ENCODE assay signal across 34 cellular contexts in genomic region chr5:68823301-68823700, GRCh38.
"Had no signal": no experiment of that assay in that cellular context is flagged by ENCODE, and none has a peak within 500 bp of the region (broad histone marks: within the 10 kb centered on the region; RNA-seq: fewer than 3 reads in every experiment).

No MANE protein-coding gene starts in this region.

- H3K36me3 Mint-ChIP-seq: activated naive CD8-positive, alpha-beta T cell had no signal

- H3K9me3 ChIP-seq: colonic mucosa, esophagus squamous epithelium, gastrocnemius medialis, heart left ventricle had no signal

- DNase-seq: activated B cell treated with CpG ODN at 0.5 μM for 24 hours; activated CD4-positive, alpha-beta T cell treated with anti-CD3 and anti-CD28 coated beads for 48 hours; activated CD4-positive, alpha-beta T cell treated with anti-CD3 and anti-CD28 coated beads, Interleukin-2, amount 50 U/mL, for 1 hour; activated CD4-positive, alpha-beta T cell treated with anti-CD3 and anti-CD28 coated beads, Interleukin-2, amount 50 U/mL, for 48 hours; activated CD8-positive, alpha-beta memory T cell treated with anti-CD3 and anti-CD28 coated beads for 24 hours; activated CD8-positive, alpha-beta T cell treated with anti-CD3 and anti-CD28 coated beads for 36 hours; activated effector memory CD4-positive, alpha-beta T cell treated with Interleukin-2 at 50 U/mL for 16 hours; activated gamma-delta T cell treated with Interleukin-2 at 50 U/mL for 16 hours; activated naive CD4-positive, alpha-beta T cell treated with anti-CD3 and anti-CD28 coated beads, Interleukin-2, amount 50 U/mL, for 16 hours; activated naive CD4-positive, alpha-beta T cell treated with Interleukin-2 at 50 U/mL for 16 hours; activated T-cell treated with anti-CD3 and anti-CD28 coated beads, Interleukin-2, amount 50 U/mL, for 4 hours; amniotic stem cell; anterior cingulate cortex; brain microvascular endothelial cell; caudate nucleus; colonic mucosa; dorsolateral prefrontal cortex; effector CD4-positive, alpha-beta T cell; effector memory CD8-positive, alpha-beta T cell; erythroblast; esophagus squamous epithelium; foreskin keratinocyte; gastrocnemius medialis; glutamatergic neuron; heart left ventricle; T-helper 1 cell; T-helper 17 cell; T1000; WERI-Rb-1 had no signal

- H3K4me3 Mint-ChIP-seq: activated B cell treated with CpG ODN at 0.5 μM for 24 hours; activated CD8-positive, alpha-beta T cell treated with anti-CD3 and anti-CD28 coated beads for 36 hours; activated naive CD8-positive, alpha-beta T cell; activated T-cell treated with anti-CD3 and anti-CD28 coated beads, Interleukin-2, amount 50 U/mL, for 4 hours; activated T-helper 17 cell treated with anti-CD3 and anti-CD28 coated beads, Interleukin-2, amount 50 U/mL, for 72 hours; dendritic cell treated with granulocyte-macrophage colony-stimulating factor and Interleukin-4, amounts not matched to agents 40 ng/mL and 50 ng/mL, for 4 days; effector memory CD8-positive, alpha-beta T cell; T-helper 17 cell; T-helper 2 cell treated with Interferon-gamma antibody and Interleukin-4, amounts not matched to agents 5 μg/mL and 100 μg/mL, for 36 hours had no signal

- H3K27ac Mint-ChIP-seq: activated B cell treated with CpG ODN at 0.5 μM for 24 hours; activated CD8-positive, alpha-beta T cell treated with anti-CD3 and anti-CD28 coated beads for 36 hours; activated naive CD8-positive, alpha-beta T cell; activated T-helper 17 cell treated with anti-CD3 and anti-CD28 coated beads, Interleukin-2, amount 50 U/mL, for 72 hours; dendritic cell treated with granulocyte-macrophage colony-stimulating factor and Interleukin-4, amounts not matched to agents 40 ng/mL and 50 ng/mL, for 4 days; effector memory CD8-positive, alpha-beta T cell; T-helper 17 cell; T-helper 2 cell treated with Interferon-gamma antibody and Interleukin-4, amounts not matched to agents 5 μg/mL and 100 μg/mL, for 36 hours had no signal

- H3K36me3 ChIP-seq: brain microvascular endothelial cell, colonic mucosa, esophagus squamous epithelium, gastrocnemius medialis, heart left ventricle, WERI-Rb-1 had no signal

- H3K4me1 Mint-ChIP-seq: activated B cell treated with CpG ODN at 0.5 μM for 24 hours; activated T-helper 17 cell treated with anti-CD3 and anti-CD28 coated beads, Interleukin-2, amount 50 U/mL, for 72 hours; T-helper 17 cell had no signal

- FAIRE-seq: astrocyte had no signal

- H3K9me3 Mint-ChIP-seq: activated B cell treated with CpG ODN at 0.5 μM for 24 hours; activated CD8-positive, alpha-beta T cell treated with anti-CD3 and anti-CD28 coated beads for 36 hours; activated T-cell treated with anti-CD3 and anti-CD28 coated beads, Interleukin-2, amount 50 U/mL, for 4 hours; activated T-helper 17 cell treated with anti-CD3 and anti-CD28 coated beads, Interleukin-2, amount 50 U/mL, for 72 hours; dendritic cell treated with granulocyte-macrophage colony-stimulating factor and Interleukin-4, amounts not matched to agents 40 ng/mL and 50 ng/mL, for 4 days; effector memory CD8-positive, alpha-beta T cell; T-helper 2 cell treated with Interferon-gamma antibody and Interleukin-4, amounts not matched to agents 5 μg/mL and 100 μg/mL, for 36 hours had no signal

- H3K27ac ChIP-seq: brain microvascular endothelial cell, colonic mucosa, dorsolateral prefrontal cortex, esophagus squamous epithelium, foreskin keratinocyte, gastrocnemius medialis, heart left ventricle, WERI-Rb-1 had no signal

- H3K4me3 ChIP-seq: colonic mucosa, dorsolateral prefrontal cortex, esophagus squamous epithelium, gastrocnemius medialis, heart left ventricle had no signal

- H3K4me1 ChIP-seq: colonic mucosa, esophagus squamous epithelium, foreskin keratinocyte, heart left ventricle had no signal

- H3K27me3 ChIP-seq: brain microvascular endothelial cell, colonic mucosa, dorsolateral prefrontal cortex, esophagus squamous epithelium, gastrocnemius medialis, heart left ventricle had no signal
